8 cellular contexts compared by ENCODE assay signal in genomic region chr5:180831139-180832080, GRCh38. TPM values are rescaled to one million over a fixed set of nuclear protein-coding genes. Genes with fewer than 3 reads are reported as not detected.
A peak's percentile ranks its signal among the peaks of the same experiment; 100 is the strongest.
DNase-seq lines count a peak whose midpoint lies in the region; ATAC-seq and TF ChIP-seq lines count a peak whose summit lies in the region.

No MANE protein-coding gene starts in this region.

- H3K4me3 Mint-ChIP-seq in nephron, result peak overlapping the region; percentile 93 to 99 (median 96)
- peak overlapping the region; percentile 93 for H3K4me3 Mint-ChIP-seq in stimulated activated naive CD8-positive, alpha-beta T cell treated with anti-CD3 and anti-CD28 coated beads, Interleukin-15, Interleukin-2, amounts not matched to agents 100 ng/mL and 50 ng/mL, for 24 hours

- in situ Hi-C loops in Caki2 (cut with HindIII; ENCODE audit: low pct_unique_long_range_greater_than_20kb, low sequenced_read_pairs), result no loop called here

- H3K4me1 Mint-ChIP-seq in nephron, result peaks cover 16% of the 10 kb centered on the region
- peaks cover 50% of the 10 kb centered on the region for H3K4me1 Mint-ChIP-seq in stimulated activated naive CD8-positive, alpha-beta T cell treated with anti-CD3 and anti-CD28 coated beads, Interleukin-15, Interleukin-2, amounts not matched to agents 100 ng/mL and 50 ng/mL, for 24 hours (ENCODE audit: low read depth)

- peak; percentile 83 for DNase-seq in Caki2 (ENCODE audit: low read depth)
- peak; percentile 80 to 95 (median 93) for DNase-seq in Peyer's patch
- DNase-seq in activated effector memory CD4-positive, alpha-beta T cell treated with Interleukin-2 at 50 U/mL for 16 hours, result peak; percentile 71
- DNase-seq in fibroblast of peridontal ligament (ENCODE audit: extremely low read depth), result peak; percentile 71

- H3K36me3 ChIP-seq in Peyer's patch, result peaks cover 0 to 24% (median 0%) of the 10 kb centered on the region in 3 donors

- no peaks in the 10 kb centered on the region for H3K27me3 ChIP-seq in Peyer's patch

- H3K9me3 Mint-ChIP-seq in nephron, result peaks cover 20% of the 10 kb centered on the region
- H3K9me3 Mint-ChIP-seq in stimulated activated naive CD8-positive, alpha-beta T cell treated with anti-CD3 and anti-CD28 coated beads, Interleukin-15, Interleukin-2, amounts not matched to agents 100 ng/mL and 50 ng/mL, for 24 hours, result no peaks in the 10 kb centered on the region

- peaks cover 3 to 23% (median 8%) of the 10 kb centered on the region in 4 donors for H3K4me1 ChIP-seq in Peyer's patch

- ATAC-seq in GM19438 (IDR thresholded peaks at IDR 0.05; ENCODE audit: low read depth, unreplicated experiment), result peak; percentile 77
- ATAC-seq in HG03558 (IDR thresholded peaks at IDR 0.05; ENCODE audit: extremely low read depth, unreplicated experiment), result peak; percentile 52

- peaks cover 5% of the 10 kb centered on the region for H3K27me3 Mint-ChIP-seq in nephron (ENCODE audit: low read depth)
- no peaks in the 10 kb centered on the region for H3K27me3 Mint-ChIP-seq in stimulated activated naive CD8-positive, alpha-beta T cell treated with anti-CD3 and anti-CD28 coated beads, Interleukin-15, Interleukin-2, amounts not matched to agents 100 ng/mL and 50 ng/mL, for 24 hours

- H3K9me3 ChIP-seq in Peyer's patch, result no peaks in the 10 kb centered on the region

- peak; percentile 65 to 77 for TF ChIP-seq POLR2A in Peyer's patch (IDR thresholded peaks at IDR 0.05)

- peaks cover 61% of the 10 kb centered on the region for H3K36me3 Mint-ChIP-seq in nephron (ENCODE audit: low read depth)
- H3K36me3 Mint-ChIP-seq in stimulated activated naive CD8-positive, alpha-beta T cell treated with anti-CD3 and anti-CD28 coated beads, Interleukin-15, Interleukin-2, amounts not matched to agents 100 ng/mL and 50 ng/mL, for 24 hours (ENCODE audit: low read depth), result peaks cover 39% of the 10 kb centered on the region

- TF ChIP-seq CTCF in Peyer's patch (IDR thresholded peaks at IDR 0.05) (peak in 3 of 6 experiments; percentile 36 to 43 (median 37)), nephron (IDR thresholded peaks at IDR 0.05; ENCODE audit: unreplicated experiment in 3 of 3) (peak in 2 of 3 experiments; percentile 13 to 24)

- H3K27ac ChIP-seq in Peyer's patch, result peak overlapping the region; percentile 92 to 99 (median 98)

- H3K4me3 ChIP-seq in Peyer's patch, result peak overlapping the region; percentile 67 to 92 (median 84)

- H3K27ac Mint-ChIP-seq in nephron, result peak overlapping the region; percentile 100
- peak overlapping the region; percentile 97 for H3K27ac Mint-ChIP-seq in stimulated activated naive CD8-positive, alpha-beta T cell treated with anti-CD3 and anti-CD28 coated beads, Interleukin-15, Interleukin-2, amounts not matched to agents 100 ng/mL and 50 ng/mL, for 24 hours

RNA-seq across cellular contexts. Expression of gene MGAT1, which starts 28.8 kb away (rescaled TPM):
- 155 and 157 TPM in 2 replicates for total RNA-seq in Caki2 (2014; rRNA removed; shearing (Covaris generic); ENCODE audit: low replicate concordance)
- total RNA-seq in Peyer's patch, result 100 to 1,000 TPM; 102 to 155 (median 144) TPM

RNA-seq across cellular contexts. Expression of gene ZFP62, which starts 29.7 kb away (rescaled TPM):
- 6.7 and 9.8 TPM in 2 replicates for total RNA-seq in Caki2 (2014; rRNA removed; shearing (Covaris generic); ENCODE audit: low replicate concordance)
- total RNA-seq in Peyer's patch, result 10 to 100 TPM; 22.4 to 45.8 (median 36.4) TPM

Comparison
In these comparisons a context has a peak if more than half of its experiments do, and no peak if none do; other contexts are left out.
1. Peak in every context shown above with its lines: DNase-seq, ATAC-seq, H3K4me3 ChIP-seq and H3K27ac ChIP-seq.